In genomic region chr2:205924676-205925075, GRCh38 we compare ENCODE assay signal across 18 cellular contexts.
DNase-seq lines count a peak whose midpoint lies in the region; ATAC-seq and TF ChIP-seq lines count a peak whose summit lies in the region.
"Had no signal": no experiment of that assay in that cellular context is flagged by ENCODE, and none has a peak within 500 bp of the region (broad histone marks: within the 10 kb centered on the region; RNA-seq: fewer than 3 reads in every experiment).

No MANE protein-coding gene starts in this region.

- DNase-seq in mammary epithelial cell (no peak), MCF 10A (ENCODE audit: unreplicated experiment) (no peak), neural progenitor cell (ENCODE audit: low spot score) (no peak), testis (peak; percentile 36), islet precursor cell (no peak), upper lobe of right lung (no peak)
- DNase-seq: C1 segment of cervical spinal cord; CD4-positive, CD25-positive, alpha-beta regulatory T cell; CD8-positive, alpha-beta memory T cell; COR-L47; DMS 273 treated with DMSO at 0.1 percent for 48 hours; DND-41; EL; GOT3; H9 had no signal

- CTCF ChIA-PET in mammary epithelial cell (lab: Charles Lee; ENCODE audit: low non-redundant PET), result no interaction called here
- CTCF ChIA-PET in MCF 10A (lab: Yijun Ruan, JAX), result interaction anchor here (0.6 to 4.2 kb wide), 19 partner anchors 8 to 1664 kb away, joined by 3 to 31 read pairs (median 5); no protein-coding TSS in a partner anchor

- H4K20me1 ChIP-seq in mammary epithelial cell (ENCODE audit: insufficient read depth, low read length), result no peaks in the 10 kb centered on the region
- H4K20me1 ChIP-seq in neural progenitor cell (ENCODE audit: low read depth), result no peaks in the 10 kb centered on the region

- H3K36me3 Mint-ChIP-seq in MCF 10A (ENCODE audit: insufficient read depth, unreplicated experiment) (no peaks in the 10 kb centered on the region), neural progenitor cell (no peaks in the 10 kb centered on the region)
- H3K36me3 Mint-ChIP-seq: CD4-positive, CD25-positive, alpha-beta regulatory T cell; CD8-positive, alpha-beta memory T cell had no signal

- BruUV-seq in mammary epithelial cell (replicated peaks; lab: Mats Ljungman, UMichigan) (no TSS peak), MCF 10A (replicated peaks; lab: Mats Ljungman, UMichigan) (no TSS peak)

- WGBS in mammary epithelial cell (ENCODE audit: low coverage, missing lambda C conversion rate), result 26% methylated on average over 6 of the region's 9 CpGs
- 26 to 27% methylated on average over 9 of the region's 9 CpGs for WGBS in testis, 2 donors

- intact Hi-C loops in mammary epithelial cell (cut with micrococcal nuclease), result loop anchor here (1.0 to 5.0 kb wide), 7 partner anchors 36 to 1599 kb away; partner anchors contain the start of gene NRP2
- intact Hi-C loops in MCF 10A (cut with micrococcal nuclease), result loop anchor here (1.0 to 5.0 kb wide), 3 partner anchors 157 to 1779 kb away; no protein-coding TSS in a partner anchor
- intact Hi-C loops in testis (cut with DNase I; ENCODE audit: low total_unique reads), result no loop called here
- intact Hi-C loops in upper lobe of right lung (cut with DNase I), result no loop called here

- H3K4me3 ChIP-seq in mammary epithelial cell (replicated peaks in 1 of 3; ENCODE audit: insufficient read depth in 1 of 3, low read depth in 2 of 3, low read length in 3 of 3) (no peak overlapping the region), neural progenitor cell (no peak overlapping the region), testis (no peak overlapping the region), upper lobe of right lung (no peak overlapping the region)
- H3K4me3 ChIP-seq: GM12878 had no signal

- H3K27me3 ChIP-seq in mammary epithelial cell (ENCODE audit: insufficient read depth, low read length) (peaks cover 3% of the 10 kb centered on the region), neural progenitor cell (peaks cover 32% of the 10 kb centered on the region), testis (no peaks in the 10 kb centered on the region), upper lobe of right lung (no peaks in the 10 kb centered on the region)

- H3K4me3 Mint-ChIP-seq in MCF 10A (ENCODE audit: unreplicated experiment) (no peak overlapping the region), neural progenitor cell (peak overlapping the region; percentile 60)
- H3K4me3 Mint-ChIP-seq: B cell; CD8-positive, alpha-beta memory T cell; H9 had no signal

- H3K79me2 ChIP-seq in mammary epithelial cell (ENCODE audit: insufficient read depth, low read length), result no peaks in the 10 kb centered on the region
- H3K79me2 ChIP-seq in neural progenitor cell (ENCODE audit: low read depth), result no peaks in the 10 kb centered on the region

- H3K27ac ChIP-seq in mammary epithelial cell (ENCODE audit: insufficient read depth, low read depth, low read length) (no peak overlapping the region), neural progenitor cell (no peak overlapping the region), testis (no peak overlapping the region), upper lobe of right lung (no peak overlapping the region)

- H3K9me3 ChIP-seq in mammary epithelial cell (replicated peaks; ENCODE audit: insufficient read depth, low read length), result no peaks in the 10 kb centered on the region
- H3K9me3 ChIP-seq in neural progenitor cell (ENCODE audit: low read depth), result no peaks in the 10 kb centered on the region
- no peaks in the 10 kb centered on the region for H3K9me3 ChIP-seq in testis
- H3K9me3 ChIP-seq in upper lobe of right lung, result no peaks in the 10 kb centered on the region

- H3K4me1 ChIP-seq in mammary epithelial cell (ENCODE audit: insufficient read depth, low read length) (peaks cover 9% of the 10 kb centered on the region), neural progenitor cell (no peaks in the 10 kb centered on the region), testis (no peaks in the 10 kb centered on the region), upper lobe of right lung (no peaks in the 10 kb centered on the region)

- H3K4me2 ChIP-seq in mammary epithelial cell (ENCODE audit: insufficient read depth, low read depth, low read length) (no peak overlapping the region), neural progenitor cell (no peak overlapping the region)

- H3K4me1 Mint-ChIP-seq in MCF 10A (ENCODE audit: insufficient read depth, unreplicated experiment) (no peaks in the 10 kb centered on the region), neural progenitor cell (peaks cover 28% of the 10 kb centered on the region)

- no peak for TF ChIP-seq CTCF in mammary epithelial cell (conservative IDR thresholded peaks at IDR 0.05 in 1 of 2, IDR thresholded peaks at IDR 0.05 in 1 of 2; ENCODE audit: extremely low read depth in 1 of 2, insufficient read depth in 1 of 2, low read depth in 1 of 2, low read length in 2 of 2)
- no peak for TF ChIP-seq CTCF in MCF 10A (IDR thresholded peaks at IDR 0.05; ENCODE audit: unreplicated experiment)
- no peak for TF ChIP-seq CTCF in neural progenitor cell (IDR thresholded peaks at IDR 0.05)
- no peak for TF ChIP-seq CTCF in testis (IDR thresholded peaks at IDR 0.05)
- no peak for TF ChIP-seq CTCF in upper lobe of right lung (IDR thresholded peaks at IDR 0.05)

- H3F3A ChIP-seq in neural progenitor cell (ENCODE audit: low read depth), result no peaks in the 10 kb centered on the region

- H3K27ac Mint-ChIP-seq in MCF 10A (ENCODE audit: low read depth, unreplicated experiment), result no peak overlapping the region
- peak overlapping the region; percentile 10 for H3K27ac Mint-ChIP-seq in neural progenitor cell
- H3K27ac Mint-ChIP-seq: B cell; CD8-positive, alpha-beta memory T cell; H9 had no signal

- peak overlapping the region; percentile 87 for H2AFZ ChIP-seq in mammary epithelial cell (ENCODE audit: low read depth, low read length)
- no peak overlapping the region for H2AFZ ChIP-seq in neural progenitor cell (replicated peaks)

- H3K36me3 ChIP-seq in mammary epithelial cell (ENCODE audit: insufficient read depth, low read length) (no peaks in the 10 kb centered on the region), neural progenitor cell (no peaks in the 10 kb centered on the region), testis (ENCODE audit: low read depth, missing control alignments) (no peaks in the 10 kb centered on the region), upper lobe of right lung (no peaks in the 10 kb centered on the region)

- H3K9ac ChIP-seq in mammary epithelial cell (ENCODE audit: insufficient read depth, low read length) (no peak overlapping the region), neural progenitor cell (no peak overlapping the region)

- no peak for TF ChIP-seq POLR2A in testis (IDR thresholded peaks at IDR 0.05)

- dilution Hi-C loops in mammary epithelial cell (cut with HindIII; ENCODE audit: low sequenced_read_pairs), result no loop called here

- ATAC-seq in HG03045 (IDR thresholded peaks at IDR 0.05; ENCODE audit: unreplicated experiment) (no peak), upper lobe of right lung (no peak)

- H3K9me3 Mint-ChIP-seq in MCF 10A (ENCODE audit: unreplicated experiment) (no peaks in the 10 kb centered on the region), neural progenitor cell (no peaks in the 10 kb centered on the region)
- H3K9me3 Mint-ChIP-seq: CD8-positive, alpha-beta memory T cell; H9 had no signal

- POLR2A ChIA-PET in MCF 10A (lab: Yijun Ruan, JAX), result no interaction called here

- H3K27me3 Mint-ChIP-seq in MCF 10A (ENCODE audit: insufficient read depth, unreplicated experiment) (peaks cover 44% of the 10 kb centered on the region), neural progenitor cell (ENCODE audit: insufficient read depth, low read depth) (peaks cover 13% of the 10 kb centered on the region)

- in situ Hi-C loops in mammary epithelial cell (cut with MboI; ENCODE audit: low sequenced_read_pairs in 2 of 2), result loop anchor here in 1 of 2 donors (10.0 kb wide), 1 partner anchor 600 kb away; no protein-coding TSS in a partner anchor

Comparison
In these comparisons a context has a peak if more than half of its experiments do, and no peak if none do; other contexts are left out.
1. intact Hi-C loops: an anchor here in mammary epithelial cell (1.0 to 5.0 kb wide) and MCF 10A (1.0 to 5.0 kb wide); none called in testis and upper lobe of right lung.